In genomic region chr16:50509521-50510341, GRCh38 we compare ENCODE assay signal across 8 cellular contexts. TPM values are rescaled to one million over a fixed set of nuclear protein-coding genes. Genes with fewer than 3 reads are reported as not detected.
DNase-seq lines count a peak whose midpoint lies in the region; ATAC-seq and TF ChIP-seq lines count a peak whose summit lies in the region.

No MANE protein-coding gene starts in this region.

- H3K36me3 ChIP-seq in brain microvascular endothelial cell (replicated peaks) = no peaks in the 10 kb centered on the region

- H3K27me3 Mint-ChIP-seq in natural killer cell (ENCODE audit: low read depth in 2 of 2) = no peaks in the 10 kb centered on the region
- peaks cover 0 to 4% of the 10 kb centered on the region in 2 donors for H3K27me3 Mint-ChIP-seq in natural killer cell treated with Interleukin-12 subunit alpha and Interleukin-12 subunit beta and Interleukin-15 and Interleukin-18, amount 100 ng/mL, for 72 hours

- ATAC-seq in natural killer cell = peak in 1 of 3 donors; percentile 44
- no peak for ATAC-seq in natural killer cell treated with Interleukin-12 subunit alpha and Interleukin-12 subunit beta and Interleukin-15 and Interleukin-18, amount 100 ng/mL, for 72 hours
- no peak for ATAC-seq in GM21447 (IDR thresholded peaks at IDR 0.05; ENCODE audit: unreplicated experiment)
- no peak for ATAC-seq in GM18517 (IDR thresholded peaks at IDR 0.05; ENCODE audit: unreplicated experiment)
- no peak for ATAC-seq in HG03135 (IDR thresholded peaks at IDR 0.05; ENCODE audit: unreplicated experiment)

- H3K27ac ChIP-seq in brain microvascular endothelial cell = no peak overlapping the region

- peak; percentile 80 for TF ChIP-seq CTCF in natural killer cell (IDR thresholded peaks at IDR 0.05)
- TF ChIP-seq CTCF in brain microvascular endothelial cell (IDR thresholded peaks at IDR 0.05; ENCODE audit: low read depth, low read length, missing control alignments) = peak; percentile 86

- in situ Hi-C loops in brain microvascular endothelial cell (cut with HindIII; ENCODE audit: low pct_ligation_motif_present, low sequenced_read_pairs) = no loop called here

- intact Hi-C loops in natural killer cell (cut with micrococcal nuclease) = loop anchor here (10.0 kb wide), 1 partner anchor 185 kb away; no protein-coding TSS in a partner anchor

- H3K9me3 Mint-ChIP-seq in natural killer cell = no peaks in the 10 kb centered on the region
- H3K9me3 Mint-ChIP-seq in natural killer cell treated with Interleukin-12 subunit alpha and Interleukin-12 subunit beta and Interleukin-15 and Interleukin-18, amount 100 ng/mL, for 72 hours = no peaks in the 10 kb centered on the region

- H3K4me3 ChIP-seq in brain microvascular endothelial cell (ENCODE audit: low read depth, low read length) = no peak overlapping the region

- H3K27me3 ChIP-seq in brain microvascular endothelial cell (replicated peaks) = no peaks in the 10 kb centered on the region

- H3K4me1 Mint-ChIP-seq in natural killer cell = peaks cover 0 to 5% of the 10 kb centered on the region in 2 donors
- peaks cover 0 to 9% of the 10 kb centered on the region in 2 donors for H3K4me1 Mint-ChIP-seq in natural killer cell treated with Interleukin-12 subunit alpha and Interleukin-12 subunit beta and Interleukin-15 and Interleukin-18, amount 100 ng/mL, for 72 hours (ENCODE audit: low read depth in 2 of 2)

- H3K36me3 Mint-ChIP-seq in natural killer cell = no peaks in the 10 kb centered on the region
- H3K36me3 Mint-ChIP-seq in natural killer cell treated with Interleukin-12 subunit alpha and Interleukin-12 subunit beta and Interleukin-15 and Interleukin-18, amount 100 ng/mL, for 72 hours = no peaks in the 10 kb centered on the region

- no peak overlapping the region for H3K27ac Mint-ChIP-seq in natural killer cell
- H3K27ac Mint-ChIP-seq in natural killer cell treated with Interleukin-12 subunit alpha and Interleukin-12 subunit beta and Interleukin-15 and Interleukin-18, amount 100 ng/mL, for 72 hours = no peak overlapping the region

- no peak overlapping the region for H3K4me3 Mint-ChIP-seq in natural killer cell
- H3K4me3 Mint-ChIP-seq in natural killer cell treated with Interleukin-12 subunit alpha and Interleukin-12 subunit beta and Interleukin-15 and Interleukin-18, amount 100 ng/mL, for 72 hours = no peak overlapping the region

- DNase-seq in natural killer cell = peak; percentile 38
- DNase-seq in natural killer cell treated with Interleukin-12 subunit alpha and Interleukin-12 subunit beta and Interleukin-15 and Interleukin-18, amount 100 ng/mL, for 72 hours (ENCODE audit: low spot score) = no peak
- peak; percentile 60 for DNase-seq in SK-N-DZ (ENCODE audit: low spot score)
- peak; percentile 24 for DNase-seq in brain microvascular endothelial cell
- peak; percentile 1 for DNase-seq in myocyte (ENCODE audit: low read depth)

RNA-seq across cellular contexts. Expression of gene NKD1, which starts 38.5 kb away (rescaled TPM):
- total RNA-seq in natural killer cell (1 to 10 TPM in 2 of 3 donors, under 1 TPM in 1; 0.75 to 1.5 (median 1.0) TPM), myocyte (0.16 and 0.75 TPM in 2 replicates)
- total RNA-seq in natural killer cell treated with Interleukin-12 subunit alpha and Interleukin-12 subunit beta and Interleukin-15 and Interleukin-18, amount 100 ng/mL, for 72 hours = under 1 TPM; 0.29 to 0.86 TPM
- 1.7 and 1.9 TPM in 2 replicates for polyA plus RNA-seq in SK-N-DZ (2014; cell fraction: cytosol; rRNA removed)
- polyA plus RNA-seq in SK-N-DZ (2014; cell fraction: nucleus; rRNA removed) = 4.0 and 5.3 TPM in 2 replicates
- 0.20 TPM for polyA plus RNA-seq in myocyte (2012)
